Comparison of ENCODE assay signal across 14 cellular contexts in the genomic region with DNA sequence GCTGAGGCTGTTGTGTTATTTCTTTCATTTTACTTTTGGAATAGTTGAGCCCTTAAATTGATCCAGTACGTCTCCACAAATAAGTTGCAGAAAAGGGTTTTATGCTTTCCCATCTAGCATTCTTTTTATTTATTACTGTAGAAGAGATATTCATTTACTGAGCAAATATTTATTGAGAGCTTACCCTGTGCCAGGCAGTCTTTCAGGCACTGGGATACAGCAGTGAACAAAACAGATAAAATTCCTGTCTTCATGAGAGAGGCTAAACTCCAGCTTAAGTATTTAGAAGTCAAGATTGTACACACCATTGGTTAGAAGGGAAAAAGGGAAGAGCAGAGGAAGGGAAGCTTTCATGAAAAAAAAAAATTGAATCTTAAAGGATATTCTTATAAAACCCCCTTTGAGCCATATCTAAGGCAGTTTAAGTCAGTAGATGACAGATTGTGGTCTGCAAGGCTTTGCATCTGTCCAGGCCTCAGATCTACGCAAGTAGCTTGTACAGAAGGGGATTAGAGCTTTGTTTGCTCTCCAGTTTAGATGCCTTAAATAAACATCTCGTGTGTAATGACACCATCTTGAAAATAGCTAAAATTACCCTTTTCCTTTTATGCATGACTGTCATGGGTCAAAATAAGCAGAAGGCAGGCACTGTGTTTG. TPM values are rescaled to one million over a fixed set of nuclear protein-coding genes. Genes with fewer than 3 reads are reported as not detected.
DNase-seq lines count a peak whose midpoint lies in the region; TF ChIP-seq lines count a peak whose summit lies in the region.
"Had no signal": no experiment of that assay in that cellular context is flagged by ENCODE, and none has a peak within 500 bp of the region (broad histone marks: within the 10 kb centered on the region; RNA-seq: fewer than 3 reads in every experiment).

No MANE protein-coding gene starts in this region.

- peaks cover 7% of the 10 kb centered on the region for H3K4me1 ChIP-seq in HUES6 (ENCODE audit: control insufficient read depth, insufficient read depth, low read length)
- peaks cover 11 to 25% (median 21%) of the 10 kb centered on the region in 4 donors for H3K4me1 ChIP-seq in esophagus muscularis mucosa
- peaks cover 17% of the 10 kb centered on the region for H3K4me1 ChIP-seq in BE2C
- H3K4me1 ChIP-seq in sigmoid colon, result no peaks in the 10 kb centered on the region

- H3K9me3 Mint-ChIP-seq in osteocyte (ENCODE audit: unreplicated experiment), result no peaks in the 10 kb centered on the region
- H3K9me3 Mint-ChIP-seq: CD8-positive, alpha-beta T cell; neural crest cell had no signal

- DNase-seq in NCI-H510A treated with DMSO at 0.1 percent for 48 hours (lab: John Stamatoyannopoulos, UW) (peak; percentile 74), esophagus muscularis mucosa (ENCODE audit: extremely low spot score) (peak; percentile 4), osteocyte (ENCODE audit: extremely low spot score, unreplicated experiment) (no peak), LoVo (ENCODE audit: low spot score) (no peak), BE2C (no peak), sigmoid colon (no peak), substantia nigra (lab: John Stamatoyannopoulos, UW) (no peak)
- DNase-seq: activated CD4-positive, alpha-beta T cell treated with anti-CD3 and anti-CD28 coated beads, Interleukin-2, amount 50 U/mL, for 48 hours; CD8-positive, alpha-beta T cell; KG1; T-helper 9 cell had no signal

- H3K27ac ChIP-seq in HUES6 (ENCODE audit: low read depth, low read length) (0 out of 2 replicates have a peak overlapping the region, but pooled peaks have one; percentile 21), esophagus muscularis mucosa (replicated peaks in 1 of 4) (no peak overlapping the region), sigmoid colon (no peak overlapping the region), substantia nigra (ENCODE audit: low read depth, low read length, poor library complexity, severe bottlenecking) (no peak overlapping the region)

- TF ChIP-seq EP300 in esophagus muscularis mucosa (IDR thresholded peaks at IDR 0.05), result no peak
- TF ChIP-seq EP300 in sigmoid colon (IDR thresholded peaks at IDR 0.05), result no peak

- no peak overlapping the region for H3K9ac ChIP-seq in HUES6 (ENCODE audit: low read length)

- H3K36me3 Mint-ChIP-seq in osteocyte (ENCODE audit: unreplicated experiment), result peaks cover 11% of the 10 kb centered on the region
- H3K36me3 Mint-ChIP-seq: CD8-positive, alpha-beta T cell had no signal

- H3K4me1 Mint-ChIP-seq in osteocyte (ENCODE audit: unreplicated experiment), result peaks cover 36% of the 10 kb centered on the region

- intact Hi-C loops in esophagus muscularis mucosa (cut with DNase I) (no loop called here), sigmoid colon (cut with DNase I) (no loop called here)

- 82% methylated on average over 3 of the region's 3 CpGs for WGBS in esophagus muscularis mucosa
- WGBS in sigmoid colon, 2 donors, result 46 to 69% methylated on average over 3 of the region's 3 CpGs

- TF ChIP-seq CTCF in esophagus muscularis mucosa (IDR thresholded peaks at IDR 0.05) (no peak), osteocyte (IDR thresholded peaks at IDR 0.05) (no peak), BE2C (IDR thresholded peaks at IDR 0.05; ENCODE audit: low read depth, low read length) (no peak), sigmoid colon (IDR thresholded peaks at IDR 0.05) (no peak)

- H3K4me3 ChIP-seq in HUES6 (ENCODE audit: low read depth, low read length), result no peak overlapping the region
- H3K4me3 ChIP-seq in esophagus muscularis mucosa, result no peak overlapping the region
- H3K4me3 ChIP-seq in BE2C (ENCODE audit: low read depth, low read length), result no peak overlapping the region
- H3K4me3 ChIP-seq in sigmoid colon, result no peak overlapping the region
- H3K4me3 ChIP-seq: gastroesophageal sphincter had no signal

- TF ChIP-seq POLR2A in esophagus muscularis mucosa (IDR thresholded peaks at IDR 0.05; ENCODE audit: low read depth) (no peak), sigmoid colon (IDR thresholded peaks at IDR 0.05) (no peak)

- H3K9me3 ChIP-seq in HUES6 (ENCODE audit: control insufficient read depth, insufficient read depth, low read depth, low read length), result no peaks in the 10 kb centered on the region
- no peaks in the 10 kb centered on the region for H3K9me3 ChIP-seq in esophagus muscularis mucosa
- H3K9me3 ChIP-seq in BE2C, result no peaks in the 10 kb centered on the region
- H3K9me3 ChIP-seq in sigmoid colon, result no peaks in the 10 kb centered on the region
- H3K9me3 ChIP-seq: gastroesophageal sphincter had no signal

- H3K27me3 ChIP-seq in HUES6 (ENCODE audit: control insufficient read depth, insufficient read depth, low read length) (no peaks in the 10 kb centered on the region), esophagus muscularis mucosa (no peaks in the 10 kb centered on the region), BE2C (no peaks in the 10 kb centered on the region), sigmoid colon (no peaks in the 10 kb centered on the region)
- H3K27me3 ChIP-seq: gastroesophageal sphincter had no signal

- H3K36me3 ChIP-seq in HUES6 (ENCODE audit: control insufficient read depth, insufficient read depth, low read length) (no peaks in the 10 kb centered on the region), esophagus muscularis mucosa (no peaks in the 10 kb centered on the region), BE2C (peaks cover 11% of the 10 kb centered on the region), sigmoid colon (no peaks in the 10 kb centered on the region)
- H3K36me3 ChIP-seq: gastroesophageal sphincter had no signal

- H3K4me3 Mint-ChIP-seq in osteocyte (ENCODE audit: unreplicated experiment), result no peak overlapping the region
- H3K4me3 Mint-ChIP-seq: CD8-positive, alpha-beta T cell; neural crest cell had no signal

- peak overlapping the region; percentile 1 for H3K27ac Mint-ChIP-seq in osteocyte (ENCODE audit: unreplicated experiment)
- H3K27ac Mint-ChIP-seq: CD8-positive, alpha-beta T cell had no signal

- no peaks in the 10 kb centered on the region for H3K27me3 Mint-ChIP-seq in osteocyte (ENCODE audit: unreplicated experiment)

RNA-seq across cellular contexts. Expression of a gene that starts 58.3 kb away (rescaled TPM):
- 10 to 100 TPM; 14.8 to 17.3 (median 15.9) TPM for total RNA-seq in esophagus muscularis mucosa
- total RNA-seq in osteocyte, result 83.9 and 91.1 TPM in 2 replicates
- polyA plus RNA-seq in BE2C (2012; ENCODE audit: insufficient read depth, insufficient read length, low read depth), result 86.7 TPM
- 10 to 100 TPM in 1 of 4 donors, 1 to 10 TPM in 3; 6.2 to 16.3 (median 9.5) TPM for total RNA-seq in sigmoid colon
- 10 to 100 TPM; 13.8 to 37.1 (median 14.8) TPM for polyA plus RNA-seq in sigmoid colon

Comparison
In these comparisons a context has a peak if more than half of its experiments do, and no peak if none do; other contexts are left out.
1. DNase-seq: peak in NCI-H510A treated with DMSO at 0.1 percent for 48 hours (single experiment) and esophagus muscularis mucosa (single experiment); none in osteocyte (single experiment), LoVo (single experiment), BE2C (single experiment), sigmoid colon (single experiment) and substantia nigra (0 of 49).